Comparison of ENCODE assay signal across 1 cellular context in the genomic region with DNA sequence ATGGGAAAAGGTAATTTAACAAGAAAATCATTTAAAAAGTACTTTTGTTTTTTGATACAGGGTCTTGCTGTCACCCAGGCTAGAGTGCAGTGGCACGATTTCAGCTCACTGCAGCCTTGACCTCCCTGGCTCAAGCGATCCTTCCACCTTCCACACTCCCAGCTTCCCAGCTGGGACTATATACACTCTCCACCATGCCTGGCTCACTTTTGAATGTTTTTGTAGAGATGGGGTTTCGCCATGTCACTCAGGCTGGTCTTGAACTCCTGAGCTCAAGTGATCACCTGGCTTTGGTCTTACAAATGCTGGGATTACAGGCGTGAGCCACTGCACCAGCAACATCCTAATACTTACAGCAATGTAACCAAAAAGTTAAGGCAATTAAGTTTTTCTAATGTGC.
TF ChIP-seq lines count a peak whose summit lies in the region.

No MANE protein-coding gene starts in this region.

TF ChIP-seq in GM12878, 131 proteins besides CTCF, POLR2A, EP300 and RAD21:
- TF ChIP-seq KAT2A (conservative IDR thresholded peaks at IDR 0.05; ENCODE audit: control insufficient read depth, low read depth, low read length) (no peak), SMAD1 (IDR thresholded peaks at IDR 0.05; ENCODE audit: low read depth, partially characterized antibody) (peak; percentile 10), ZZZ3 (IDR thresholded peaks at IDR 0.05; ENCODE audit: control insufficient read depth, insufficient read length, low read depth) (no peak), POLR2AphosphoS5 (IDR thresholded peaks at IDR 0.05; ENCODE audit: low read length) (peak; percentile 68)
- TF ChIP-seq, protein P1, sequence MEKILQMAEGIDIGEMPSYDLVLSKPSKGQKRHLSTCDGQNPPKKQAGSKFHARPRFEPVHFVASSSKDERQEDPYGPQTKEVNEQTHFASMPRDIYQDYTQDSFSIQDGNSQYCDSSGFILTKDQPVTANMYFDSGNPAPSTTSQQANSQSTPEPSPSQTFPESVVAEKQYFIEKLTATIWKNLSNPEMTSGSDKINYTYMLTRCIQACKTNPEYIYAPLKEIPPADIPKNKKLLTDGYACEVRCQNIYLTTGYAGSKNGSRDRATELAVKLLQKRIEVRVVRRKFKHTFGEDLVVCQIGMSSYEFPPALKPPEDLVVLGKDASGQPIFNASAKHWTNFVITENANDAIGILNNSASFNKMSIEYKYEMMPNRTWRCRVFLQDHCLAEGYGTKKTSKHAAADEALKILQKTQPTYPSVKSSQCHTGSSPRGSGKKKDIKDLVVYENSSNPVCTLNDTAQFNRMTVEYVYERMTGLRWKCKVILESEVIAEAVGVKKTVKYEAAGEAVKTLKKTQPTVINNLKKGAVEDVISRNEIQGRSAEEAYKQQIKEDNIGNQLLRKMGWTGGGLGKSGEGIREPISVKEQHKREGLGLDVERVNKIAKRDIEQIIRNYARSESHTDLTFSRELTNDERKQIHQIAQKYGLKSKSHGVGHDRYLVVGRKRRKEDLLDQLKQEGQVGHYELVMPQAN (conservative IDR thresholded peaks at IDR 0.05), result no peak
